In genomic region chr10:87750817-87751216, GRCh38 we compare ENCODE assay signal across 15 cellular contexts.
DNase-seq lines count a peak whose midpoint lies in the region; ATAC-seq, FAIRE-seq and TF ChIP-seq lines count a peak whose summit lies in the region.
"Had no signal": no experiment of that assay in that cellular context is flagged by ENCODE, and none has a peak within 500 bp of the region (broad histone marks: within the 10 kb centered on the region; RNA-seq: fewer than 3 reads in every experiment).

No MANE protein-coding gene starts in this region.

- no peak overlapping the region for H2AFZ ChIP-seq in DND-41 (ENCODE audit: low read depth, low read length)

- no peaks in the 10 kb centered on the region for H3K27me3 ChIP-seq in DND-41 (ENCODE audit: insufficient read depth, low read length, poor library complexity)
- H3K27me3 ChIP-seq: foreskin keratinocyte had no signal

- no peak overlapping the region for H3K4me2 ChIP-seq in DND-41 (ENCODE audit: insufficient read depth, low read length)

- H4K20me1 ChIP-seq in DND-41 (ENCODE audit: insufficient read depth, low read length) = no peaks in the 10 kb centered on the region

- peak; percentile 86 for FAIRE-seq in GM19239 (lab: Jason Lieb, UNC)
- FAIRE-seq: keratinocyte had no signal

- H3K36me3 ChIP-seq in DND-41 (ENCODE audit: insufficient read depth, low read length) = peaks cover 33% of the 10 kb centered on the region

- H3K79me2 ChIP-seq in DND-41 (ENCODE audit: insufficient read depth, low read length) = no peaks in the 10 kb centered on the region

- no peaks in the 10 kb centered on the region for H3K4me1 ChIP-seq in DND-41 (ENCODE audit: insufficient read depth, low read length)

- DNase-seq in DND-41 (no peak), GM19239 (ENCODE audit: insufficient read length, low spot score) (no peak), activated gamma-delta T cell (lab: John Stamatoyannopoulos, UW) (no peak), DMS153 (lab: John Stamatoyannopoulos, UW) (no peak), glutamatergic neuron (no peak)
- DNase-seq: activated CD8-positive, alpha-beta memory T cell treated with anti-CD3 and anti-CD28 coated beads, Interleukin-2, amount 50 U/mL, for 4 hours; GOT3; NCI-H2029 treated with DMSO at 0.1 percent for 48 hours; NK-92 treated with Interleukin-12 subunit alpha and Interleukin-12 subunit beta, amount 100 ng/mL, for 24 hours had no signal

- H3K9me3 Mint-ChIP-seq in activated T-helper 17 cell treated with anti-CD3 and anti-CD28 coated beads, Interleukin-2, amount 50 U/mL, for 72 hours = peaks cover 3% of the 10 kb centered on the region
- H3K9me3 Mint-ChIP-seq in glutamatergic neuron (ENCODE audit: unreplicated experiment) = no peaks in the 10 kb centered on the region

- no peak overlapping the region for H3K9ac ChIP-seq in DND-41 (ENCODE audit: low read depth, low read length)

- H3K4me1 Mint-ChIP-seq in activated T-helper 17 cell treated with anti-CD3 and anti-CD28 coated beads, Interleukin-2, amount 50 U/mL, for 72 hours = peaks cover 25% of the 10 kb centered on the region
- H3K4me1 Mint-ChIP-seq in glutamatergic neuron (ENCODE audit: low read depth, unreplicated experiment) = no peaks in the 10 kb centered on the region

- peaks cover 34% of the 10 kb centered on the region for H3K36me3 Mint-ChIP-seq in activated T-helper 17 cell treated with anti-CD3 and anti-CD28 coated beads, Interleukin-2, amount 50 U/mL, for 72 hours (ENCODE audit: low read depth)
- no peaks in the 10 kb centered on the region for H3K36me3 Mint-ChIP-seq in glutamatergic neuron (ENCODE audit: unreplicated experiment)

- no peak overlapping the region for H3K27ac ChIP-seq in DND-41 (ENCODE audit: low read length)
- H3K27ac ChIP-seq: foreskin keratinocyte, SK-N-MC had no signal

- ATAC-seq in DND-41 (ENCODE audit: insufficient read depth, low read depth) = 0 out of 3 replicates have a peak, but pooled peaks have one; percentile 36
- ATAC-seq in HG02763 (IDR thresholded peaks at IDR 0.05; ENCODE audit: unreplicated experiment) = peak; percentile 63
- peak; percentile 61 for ATAC-seq in activated T-helper 17 cell treated with anti-CD3 and anti-CD28 coated beads, Interleukin-2, amount 50 U/mL, for 72 hours (replicated peaks)
- no peak for ATAC-seq in GM19328 (IDR thresholded peaks at IDR 0.05; ENCODE audit: unreplicated experiment)
- ATAC-seq: foreskin keratinocyte had no signal

- no peak overlapping the region for H3K4me3 ChIP-seq in DND-41 (ENCODE audit: low read depth in 1 of 2, low read length in 2 of 2)
- H3K4me3 ChIP-seq: SK-N-MC had no signal

- H3K27ac Mint-ChIP-seq in activated T-helper 17 cell treated with anti-CD3 and anti-CD28 coated beads, Interleukin-2, amount 50 U/mL, for 72 hours = peak overlapping the region; percentile 67
- H3K27ac Mint-ChIP-seq in glutamatergic neuron (ENCODE audit: unreplicated experiment) = no peak overlapping the region

- H3K9me3 ChIP-seq in DND-41 (ENCODE audit: insufficient read depth, low read length, severe bottlenecking) = no peaks in the 10 kb centered on the region

- H3K4me3 Mint-ChIP-seq in activated T-helper 17 cell treated with anti-CD3 and anti-CD28 coated beads, Interleukin-2, amount 50 U/mL, for 72 hours = peak overlapping the region; percentile 29
- H3K4me3 Mint-ChIP-seq in glutamatergic neuron (ENCODE audit: unreplicated experiment) = no peak overlapping the region

- H3K27me3 Mint-ChIP-seq in activated T-helper 17 cell treated with anti-CD3 and anti-CD28 coated beads, Interleukin-2, amount 50 U/mL, for 72 hours = no peaks in the 10 kb centered on the region
- H3K27me3 Mint-ChIP-seq in glutamatergic neuron (ENCODE audit: unreplicated experiment) = no peaks in the 10 kb centered on the region

- no peak for TF ChIP-seq CTCF in DND-41 (IDR thresholded peaks at IDR 0.05; ENCODE audit: borderline replicate concordance, extremely low read depth, low read length, poor library complexity, severe bottlenecking)
- TF ChIP-seq CTCF in glutamatergic neuron (IDR thresholded peaks at IDR 0.05; ENCODE audit: partially characterized antibody, unreplicated experiment) = no peak
